13 cellular contexts compared by ENCODE assay signal in genomic region chr11:65078786-65079342, GRCh38. TPM values are rescaled to one million over a fixed set of nuclear protein-coding genes. Genes with fewer than 3 reads are reported as not detected.
DNase-seq lines count a peak whose midpoint lies in the region; ATAC-seq, FAIRE-seq and TF ChIP-seq lines count a peak whose summit lies in the region.
"Had no signal": no experiment of that assay in that cellular context is flagged by ENCODE, and none has a peak within 500 bp of the region (broad histone marks: within the 10 kb centered on the region; RNA-seq: fewer than 3 reads in every experiment).

No MANE protein-coding gene starts in this region.

- H3K27me3 Mint-ChIP-seq in activated CD8-positive, alpha-beta memory T cell treated with anti-CD3 and anti-CD28 coated beads, Interleukin-2, amount 10 ng/mL, durations not matched to agents 7 days and 5 days = peaks cover under 1% of the 10 kb centered on the region
- no peaks in the 10 kb centered on the region for H3K27me3 Mint-ChIP-seq in nephron progenitor cell (ENCODE audit: low read depth, poor library complexity)

- intact Hi-C loops in OCI-LY7 (cut with micrococcal nuclease; ENCODE audit: unreplicated experiment) = no loop called here

- H2AFZ ChIP-seq in OCI-LY7 (ENCODE audit: low read length) = no peak overlapping the region

- no peak for ATAC-seq in activated CD8-positive, alpha-beta memory T cell treated with anti-CD3 and anti-CD28 coated beads, Interleukin-2, amount 10 ng/mL, durations not matched to agents 7 days and 5 days
- ATAC-seq in HG03457 (IDR thresholded peaks at IDR 0.05; ENCODE audit: unreplicated experiment) = no peak

- peak overlapping the region; percentile 39 for H3K27ac Mint-ChIP-seq in activated CD8-positive, alpha-beta memory T cell treated with anti-CD3 and anti-CD28 coated beads, Interleukin-2, amount 10 ng/mL, durations not matched to agents 7 days and 5 days
- H3K27ac Mint-ChIP-seq in nephron progenitor cell = peak overlapping the region; percentile 45

- BruUV-seq in OCI-LY7 (replicated peaks; lab: Mats Ljungman, UMichigan) = no TSS peak

- H3K36me3 Mint-ChIP-seq in activated CD8-positive, alpha-beta memory T cell treated with anti-CD3 and anti-CD28 coated beads, Interleukin-2, amount 10 ng/mL, durations not matched to agents 7 days and 5 days = peaks cover 58% of the 10 kb centered on the region
- H3K36me3 Mint-ChIP-seq in nephron progenitor cell (ENCODE audit: low read depth) = peaks cover 47% of the 10 kb centered on the region
- H3K36me3 Mint-ChIP-seq: brain had no signal

- peaks cover 65% of the 10 kb centered on the region for H3K79me2 ChIP-seq in OCI-LY7 (ENCODE audit: insufficient read depth, low read depth, low read length)

- H3K9me3 Mint-ChIP-seq in activated CD8-positive, alpha-beta memory T cell treated with anti-CD3 and anti-CD28 coated beads, Interleukin-2, amount 10 ng/mL, durations not matched to agents 7 days and 5 days (ENCODE audit: low read depth) = no peaks in the 10 kb centered on the region
- H3K9me3 Mint-ChIP-seq in nephron progenitor cell = no peaks in the 10 kb centered on the region

- no peak for TF ChIP-seq CTCF in OCI-LY7 (conservative IDR thresholded peaks at IDR 0.05; ENCODE audit: low read length)
- no peak for TF ChIP-seq CTCF in nephron progenitor cell (IDR thresholded peaks at IDR 0.05)

- H3K27ac ChIP-seq in OCI-LY7 (ENCODE audit: low read depth, low read length, poor library complexity, severe bottlenecking) = peak overlapping the region; percentile 60
- H3K27ac ChIP-seq: heart right ventricle, left ventricle myocardium inferior had no signal

- peaks cover 51% of the 10 kb centered on the region for H3K4me1 ChIP-seq in OCI-LY7 (ENCODE audit: insufficient read depth, low read length, poor library complexity, severe bottlenecking)

- POLR2A ChIA-PET in OCI-LY7 (lab: Charles Lee) = no interaction called here

- H3K4me3 ChIP-seq in OCI-LY7 (ENCODE audit: low read depth, low read length, poor library complexity, severe bottlenecking) = peak overlapping the region; percentile 38
- H3K4me3 ChIP-seq: heart right ventricle, left ventricle myocardium inferior had no signal

- TF ChIP-seq POLR2A in GM12892 (IDR thresholded peaks at IDR 0.05; ENCODE audit: low read depth, low read length) = no peak

- no peaks in the 10 kb centered on the region for H3K9me3 ChIP-seq in OCI-LY7 (ENCODE audit: low read length)
- H3K9me3 ChIP-seq: heart right ventricle, left ventricle myocardium inferior had no signal

- peak overlapping the region; percentile 68 for H3K4me2 ChIP-seq in OCI-LY7 (ENCODE audit: low read length)

- peaks cover 12% of the 10 kb centered on the region for H4K20me1 ChIP-seq in OCI-LY7 (ENCODE audit: insufficient read depth, low read length)

- peaks cover 63% of the 10 kb centered on the region for H3K4me1 Mint-ChIP-seq in activated CD8-positive, alpha-beta memory T cell treated with anti-CD3 and anti-CD28 coated beads, Interleukin-2, amount 10 ng/mL, durations not matched to agents 7 days and 5 days
- peaks cover 38% of the 10 kb centered on the region for H3K4me1 Mint-ChIP-seq in nephron progenitor cell

- CTCF ChIA-PET in activated CD8-positive, alpha-beta memory T cell treated with anti-CD3 and anti-CD28 coated beads, Interleukin-2, amount 10 ng/mL, durations not matched to agents 7 days and 5 days (lab: Charles Lee) = interaction anchor here (0.8 to 4.6 kb wide), 4 partner anchors 12 to 65 kb away, joined by 3 to 24 read pairs (median 4); partner anchors contain the start of genes ARL2 and SNX15
- CTCF ChIA-PET in OCI-LY7 (lab: Charles Lee; ENCODE audit: unreplicated experiment) = interaction anchor here (1.0 kb wide), 1 partner anchor 66 kb away, joined by 4 read pairs; no protein-coding TSS in a partner anchor

- no peak for DNase-seq in activated CD8-positive, alpha-beta memory T cell treated with anti-CD3 and anti-CD28 coated beads, Interleukin-2, amount 10 ng/mL, durations not matched to agents 7 days and 5 days
- no peak for DNase-seq in activated CD8-positive, alpha-beta memory T cell treated with anti-CD3 and anti-CD28 coated beads, Interleukin-2, amount 50 U/mL, for 4 hours
- DNase-seq in OCI-LY7 (ENCODE audit: low spot score) (no peak), nephron progenitor cell (no peak), GM12892 (ENCODE audit: insufficient read length) (no peak)
- DNase-seq: left ventricle myocardium inferior, T1000 had no signal

- no peak for FAIRE-seq in GM12892 (lab: Jason Lieb, UNC)
- FAIRE-seq: endothelial cell of umbilical vein, urothelium cell line had no signal

- H3K9me2 ChIP-seq in OCI-LY7 (ENCODE audit: insufficient read depth, low read length) = no peaks in the 10 kb centered on the region

- no peak overlapping the region for H3K4me3 Mint-ChIP-seq in activated CD8-positive, alpha-beta memory T cell treated with anti-CD3 and anti-CD28 coated beads, Interleukin-2, amount 10 ng/mL, durations not matched to agents 7 days and 5 days
- H3K4me3 Mint-ChIP-seq in nephron progenitor cell = no peak overlapping the region

- H3K36me3 ChIP-seq in OCI-LY7 (ENCODE audit: insufficient read depth, low read length) = peaks cover 89% of the 10 kb centered on the region
- H3K36me3 ChIP-seq: left ventricle myocardium inferior had no signal

RNA-seq across cellular contexts. Expression of gene CDCA5, which starts 5.0 kb away (rescaled TPM):
- 100 to 1,000 TPM; 128 to 147 TPM for total RNA-seq in activated CD8-positive, alpha-beta memory T cell treated with anti-CD3 and anti-CD28 coated beads, Interleukin-2, amount 10 ng/mL, durations not matched to agents 7 days and 5 days
- total RNA-seq in OCI-LY7 (2014; rRNA removed; shearing (Covaris generic)) = 119 and 135 TPM in 2 replicates
- 151 and 153 TPM in 2 replicates for total RNA-seq in OCI-LY7 (2022)
- 36.0 TPM for polyA plus RNA-seq in GM12892 (2012; ENCODE audit: missing spikeins)

RNA-seq across cellular contexts. Expression of gene ZFPL1, which starts 5.2 kb away (rescaled TPM):
- total RNA-seq in activated CD8-positive, alpha-beta memory T cell treated with anti-CD3 and anti-CD28 coated beads, Interleukin-2, amount 10 ng/mL, durations not matched to agents 7 days and 5 days = 10 to 100 TPM; 28.3 to 32.4 TPM
- total RNA-seq in OCI-LY7 (2014; rRNA removed; shearing (Covaris generic)) = 39.5 and 43.9 TPM in 2 replicates
- total RNA-seq in OCI-LY7 (2022) = 38.4 and 42.6 TPM in 2 replicates
- polyA plus RNA-seq in GM12892 (2012; ENCODE audit: missing spikeins) = 19.8 TPM

RNA-seq across cellular contexts. Expression of gene VPS51, which starts 17.1 kb away (rescaled TPM):
- total RNA-seq in activated CD8-positive, alpha-beta memory T cell treated with anti-CD3 and anti-CD28 coated beads, Interleukin-2, amount 10 ng/mL, durations not matched to agents 7 days and 5 days = 100 to 1,000 TPM; 104 to 116 TPM
- total RNA-seq in OCI-LY7 (2014; rRNA removed; shearing (Covaris generic)) = 214 and 221 TPM in 2 replicates
- 119 and 146 TPM in 2 replicates for total RNA-seq in OCI-LY7 (2022)
- 52.3 TPM for polyA plus RNA-seq in GM12892 (2012; ENCODE audit: missing spikeins)

RNA-seq across cellular contexts. Expression of gene NAALADL1, which starts 20.5 kb away (rescaled TPM):
- 10 to 100 TPM; 14.8 to 15.3 TPM for total RNA-seq in activated CD8-positive, alpha-beta memory T cell treated with anti-CD3 and anti-CD28 coated beads, Interleukin-2, amount 10 ng/mL, durations not matched to agents 7 days and 5 days
- total RNA-seq in OCI-LY7 (2014; rRNA removed; shearing (Covaris generic)) = 2.7 and 7.1 TPM in 2 replicates
- total RNA-seq in OCI-LY7 (2022) = 3.9 and 4.6 TPM in 2 replicates
- 10.5 TPM for polyA plus RNA-seq in GM12892 (2012; ENCODE audit: missing spikeins)
- total RNA-seq: LHCN-M2 had no signal

RNA-seq across cellular contexts. Expression of gene TM7SF2, which starts 32.8 kb away (rescaled TPM):
- total RNA-seq in activated CD8-positive, alpha-beta memory T cell treated with anti-CD3 and anti-CD28 coated beads, Interleukin-2, amount 10 ng/mL, durations not matched to agents 7 days and 5 days = 10 to 100 TPM; 21.0 to 26.2 TPM
- 25.8 and 30.1 TPM in 2 replicates for total RNA-seq in OCI-LY7 (2014; rRNA removed; shearing (Covaris generic))
- 46.7 and 54.1 TPM in 2 replicates for total RNA-seq in OCI-LY7 (2022)
- 13.1 TPM for polyA plus RNA-seq in GM12892 (2012; ENCODE audit: missing spikeins)
